In genomic region chr17:60247836-60248461, GRCh38 we compare ENCODE assay signal across 22 cellular contexts.
A peak's percentile ranks its signal among the peaks of the same experiment; 100 is the strongest.
DNase-seq lines count a peak whose midpoint lies in the region; ATAC-seq, FAIRE-seq and TF ChIP-seq lines count a peak whose summit lies in the region.
"Had no signal": no experiment of that assay in that cellular context is flagged by ENCODE, and none has a peak within 500 bp of the region (broad histone marks: within the 10 kb centered on the region; RNA-seq: fewer than 3 reads in every experiment).

No MANE protein-coding gene starts in this region.

- CTCF ChIA-PET in A549 (lab: Yijun Ruan, JAX), result interaction anchor here (0.8 to 1.5 kb wide), 2 partner anchors 24 to 188 kb away, joined by 3 to 5 read pairs; no protein-coding TSS in a partner anchor

- H3K27me3 ChIP-seq in SJSA1 (replicated peaks) (no peaks in the 10 kb centered on the region), dorsolateral prefrontal cortex (no peaks in the 10 kb centered on the region), pancreas (no peaks in the 10 kb centered on the region)
- H3K27me3 ChIP-seq: BE2C had no signal

- in situ Hi-C loops in GM13977 (cut with MboI; ENCODE audit: low pct_unique_long_range_greater_than_20kb, low sequenced_read_pairs, unreplicated experiment), result no loop called here

- DNase-seq in A549 (ENCODE audit: low read depth in 1 of 2, low spot score in 1 of 2) (no peak), SJSA1 (ENCODE audit: low read depth in 1 of 2, low spot score in 2 of 2) (no peak), dorsolateral prefrontal cortex (no peak), pancreas (no peak), GM13977 (ENCODE audit: low spot score) (no peak), islet precursor cell (no peak), NCI-H2081 treated with DMSO at 0.1 percent for 48 hours (lab: John Stamatoyannopoulos, UW) (no peak)
- DNase-seq in activated CD4-positive, CD25-positive, alpha-beta regulatory T cell treated with anti-CD3 and anti-CD28 coated beads, Interleukin-2, amount 50 U/mL, for 72 hours, result no peak
- DNase-seq: 8988T; BE2C; CD4-positive, CD25-positive, alpha-beta regulatory T cell; COR-L47; DMS 273 treated with DMSO at 0.1 percent for 48 hours; DND-41; KG1; MV-4-11; NCI-H1694 treated with DMSO at 0.1 percent for 48 hours; NCI-H2107; NCI-H510A treated with DMSO at 0.1 percent for 48 hours; NCI-H82; PC-3 had no signal

- TF ChIP-seq RAD21 in A549 (conservative IDR thresholded peaks at IDR 0.05 in 1 of 2, IDR thresholded peaks at IDR 0.05 in 1 of 2), result no peak

- intact Hi-C loops in dorsolateral prefrontal cortex (cut with DNase I), result no loop called here
- intact Hi-C loops in pancreas (cut with DNase I), result no loop called here

- ATAC-seq in A549, result no peak
- no peak for ATAC-seq in pancreas

- POLR2A ChIA-PET in A549 (lab: Yijun Ruan, JAX), result no interaction called here

- WGBS in A549 (ENCODE audit: missing lambda C conversion rate), result 96% methylated on average over 7 of the region's 7 CpGs
- 99% methylated on average over 7 of the region's 7 CpGs for WGBS in pancreas, 2 donors

- peaks cover 12% of the 10 kb centered on the region for H3K9me3 ChIP-seq in A549
- no peaks in the 10 kb centered on the region for H3K9me3 ChIP-seq in SJSA1 (replicated peaks)
- H3K9me3 ChIP-seq in pancreas, result no peaks in the 10 kb centered on the region
- H3K9me3 ChIP-seq: BE2C, HAP-1 had no signal

- TF ChIP-seq EP300 in A549 (IDR thresholded peaks at IDR 0.05), result no peak

- FAIRE-seq in A549 (lab: Jason Lieb, UNC), result peak; percentile 39
- FAIRE-seq in pancreas (lab: Jason Lieb, UNC), result peak; percentile 54

- TF ChIP-seq CTCF in A549 (IDR thresholded peaks at IDR 0.05) (no peak), dorsolateral prefrontal cortex (IDR thresholded peaks at IDR 0.05 in 54 of 56, conservative IDR thresholded peaks at IDR 0.05 in 2 of 56; ENCODE audit: low read depth in 1 of 56, partially characterized antibody in 56 of 56) (no peak), pancreas (IDR thresholded peaks at IDR 0.05) (no peak), GM13977 (IDR thresholded peaks at IDR 0.05; ENCODE audit: extremely low read depth, insufficient read depth, missing control alignments) (no peak)

- no peak for TF ChIP-seq POLR2A in A549 (IDR thresholded peaks at IDR 0.05; ENCODE audit: low read length)

- H3K4me2 ChIP-seq in A549, result no peak overlapping the region

- H3K4me1 ChIP-seq in A549 (no peaks in the 10 kb centered on the region), SJSA1 (replicated peaks) (peaks cover 23% of the 10 kb centered on the region), pancreas (no peaks in the 10 kb centered on the region)
- H3K4me1 ChIP-seq: BE2C had no signal

- H3K4me3 ChIP-seq in A549 (no peak overlapping the region), SJSA1 (no peak overlapping the region), dorsolateral prefrontal cortex (peak overlapping the region in 4 of 59 donors; percentile 2 to 48 (median 23)), pancreas (no peak overlapping the region)
- H3K4me3 ChIP-seq: HAP-1 had no signal

- no peak overlapping the region for H3K27ac ChIP-seq in A549
- H3K27ac ChIP-seq in SJSA1, result peak overlapping the region; percentile 89
- peak overlapping the region in 57 of 59 donors; percentile 21 to 92 (median 77) for H3K27ac ChIP-seq in dorsolateral prefrontal cortex
- no peak overlapping the region for H3K27ac ChIP-seq in pancreas

- H3K36me3 ChIP-seq in SJSA1 (peaks cover 12% of the 10 kb centered on the region), pancreas (peaks cover 0 to 9% (median 0%) of the 10 kb centered on the region in 3 donors)
- H3K36me3 ChIP-seq: HAP-1 had no signal

TF ChIP-seq in A549, 52 proteins besides CTCF, POLR2A, EP300 and RAD21:
- TF ChIP-seq NFE2L2 (conservative IDR thresholded peaks at IDR 0.05; ENCODE audit: low read length) (no peak), TFCP2L1 (CRISPR knock-in tag; IDR thresholded peaks at IDR 0.05) (no peak), KDM1A (IDR thresholded peaks at IDR 0.05; ENCODE audit: low read depth) (peak; percentile 88), TP53 (CRISPR knock-in tag; IDR thresholded peaks at IDR 0.05) (no peak), JUN (IDR thresholded peaks at IDR 0.05) (no peak), RNF2 (IDR thresholded peaks at IDR 0.05; ENCODE audit: borderline replicate concordance, low read depth) (no peak), FOSB (CRISPR knock-in tag; IDR thresholded peaks at IDR 0.05) (no peak)

Comparison
In these comparisons a context has a peak if more than half of its experiments do, and no peak if none do; other contexts are left out.
1. H3K27ac ChIP-seq: peak in SJSA1 (single experiment) and dorsolateral prefrontal cortex (57 of 59); none in A549 (0 of 2) and pancreas (0 of 4).